Comparison of ENCODE assay signal across 12 cellular contexts in genomic region chr5:74167206-74167929, GRCh38.
DNase-seq lines count a peak whose midpoint lies in the region; ATAC-seq, FAIRE-seq and TF ChIP-seq lines count a peak whose summit lies in the region.
"Had no signal": no experiment of that assay in that cellular context is flagged by ENCODE, and none has a peak within 500 bp of the region (broad histone marks: within the 10 kb centered on the region; RNA-seq: fewer than 3 reads in every experiment).

No MANE protein-coding gene starts in this region.

- H3K27me3 ChIP-seq in GM23248 (replicated peaks; ENCODE audit: insufficient read depth) (no peaks in the 10 kb centered on the region), SK-N-SH (ENCODE audit: insufficient read depth) (no peaks in the 10 kb centered on the region), small intestine (ENCODE audit: control insufficient read depth in 2 of 2, insufficient read depth in 2 of 2, low read length in 2 of 2) (no peaks in the 10 kb centered on the region), right lobe of liver (no peaks in the 10 kb centered on the region)
- H3K27me3 ChIP-seq: heart left ventricle had no signal

- H2AFZ ChIP-seq in GM23248 (no peak overlapping the region), SK-N-SH (ENCODE audit: low read depth) (no peak overlapping the region; the same call in 1 of the 2 replicates)

- H3K27ac ChIP-seq in GM23248 (peak overlapping the region; percentile 33), SK-N-SH (ENCODE audit: low read depth in 2 of 2, low read length in 1 of 2) (peak overlapping the region; percentile 47 to 96; a peak in 3 of 4 replicates), small intestine (ENCODE audit: low read depth in 1 of 2, low read length in 1 of 2) (no peak overlapping the region), right lobe of liver (no peak overlapping the region)
- H3K27ac ChIP-seq: SK-N-MC had no signal

- H4K20me1 ChIP-seq in GM23248 (ENCODE audit: insufficient read depth) = no peaks in the 10 kb centered on the region
- H4K20me1 ChIP-seq in SK-N-SH (ENCODE audit: insufficient read depth) = no peaks in the 10 kb centered on the region

- WGBS in GM23248 (ENCODE audit: low coverage in 1 of 2, low lambda C conversion rate in 2 of 2, missing lambda C conversion rate in 2 of 2), 2 experiments = 66 to 67% methylated on average over 6 of the region's 6 CpGs
- WGBS in SK-N-SH (ENCODE audit: low lambda C conversion rate) = 71% methylated on average over 6 of the region's 6 CpGs
- WGBS in small intestine, 3 donors = 74 to 79% (median 76%) methylated on average over 6 of the region's 6 CpGs
- 83% methylated on average over 6 of the region's 6 CpGs for WGBS in right lobe of liver (ENCODE audit: insufficient coverage, low coverage, low lambda C conversion rate, missing lambda C conversion rate)

- H3K36me3 Mint-ChIP-seq in T-helper 2 cell treated with Interferon-gamma antibody and Interleukin-4, amounts not matched to agents 5 μg/mL and 100 μg/mL, for 36 hours (ENCODE audit: low read depth) = no peaks in the 10 kb centered on the region

- H3K4me3 Mint-ChIP-seq in T-helper 2 cell treated with Interferon-gamma antibody and Interleukin-4, amounts not matched to agents 5 μg/mL and 100 μg/mL, for 36 hours = no peak overlapping the region
- H3K4me3 Mint-ChIP-seq: activated CD8-positive, alpha-beta T cell treated with anti-CD3 and anti-CD28 coated beads, Interleukin-2, amount 10 ng/mL, durations not matched to agents 7 days and 5 days had no signal

- H3K4me1 ChIP-seq in GM23248 (ENCODE audit: insufficient read depth) = peaks cover 20% of the 10 kb centered on the region
- peaks cover 11 to 14% of the 10 kb centered on the region in 2 experiments; a peak in 3 of 4 replicates for H3K4me1 ChIP-seq in SK-N-SH (ENCODE audit: control insufficient read depth in 1 of 2, insufficient read depth in 2 of 2, low read depth in 1 of 2, low read length in 1 of 2)
- peaks cover 0 to 5% of the 10 kb centered on the region in 2 donors for H3K4me1 ChIP-seq in small intestine (ENCODE audit: control insufficient read depth in 2 of 2, insufficient read depth in 1 of 2, low read depth in 1 of 2, low read length in 1 of 2)
- no peaks in the 10 kb centered on the region for H3K4me1 ChIP-seq in right lobe of liver

- no peak overlapping the region for H3K27ac Mint-ChIP-seq in T-helper 2 cell treated with Interferon-gamma antibody and Interleukin-4, amounts not matched to agents 5 μg/mL and 100 μg/mL, for 36 hours
- H3K27ac Mint-ChIP-seq: activated CD8-positive, alpha-beta T cell treated with anti-CD3 and anti-CD28 coated beads, Interleukin-2, amount 10 ng/mL, durations not matched to agents 7 days and 5 days had no signal

- TF ChIP-seq CTCF in SK-N-SH (IDR thresholded peaks at IDR 0.05) (no peak), fibroblast of pulmonary artery (IDR thresholded peaks at IDR 0.05; ENCODE audit: low read length, missing control alignments) (no peak), right lobe of liver (IDR thresholded peaks at IDR 0.05) (no peak)

- TF ChIP-seq RAD21 in SK-N-SH (IDR thresholded peaks at IDR 0.05; ENCODE audit: low read length) = no peak

- H3K4me1 Mint-ChIP-seq in T-helper 2 cell treated with Interferon-gamma antibody and Interleukin-4, amounts not matched to agents 5 μg/mL and 100 μg/mL, for 36 hours (ENCODE audit: low read depth) = no peaks in the 10 kb centered on the region

- CTCF ChIA-PET in SK-N-SH (lab: Yijun Ruan, JAX) = no interaction called here

- H3K36me3 ChIP-seq in GM23248 (ENCODE audit: low read depth) (no peaks in the 10 kb centered on the region), SK-N-SH (replicated peaks in 1 of 2; ENCODE audit: control insufficient read depth in 1 of 2, insufficient read depth in 2 of 2, low read length in 1 of 2) (no peaks in the 10 kb centered on the region), small intestine (ENCODE audit: control insufficient read depth in 2 of 2, insufficient read depth in 2 of 2, low read length in 2 of 2) (no peaks in the 10 kb centered on the region), right lobe of liver (no peaks in the 10 kb centered on the region)
- H3K36me3 ChIP-seq: heart left ventricle had no signal

- H3K4me3 ChIP-seq in GM23248 (no peak overlapping the region), SK-N-SH (ENCODE audit: low read depth in 2 of 2, low read length in 1 of 2) (0 out of 4 replicates have a peak overlapping the region, but pooled peaks of 1 of the 2 experiments have one; percentile 5), fibroblast of pulmonary artery (replicated peaks; ENCODE audit: low read depth, low read length) (no peak overlapping the region), small intestine (ENCODE audit: low read depth in 1 of 2, low read length in 2 of 2) (no peak overlapping the region), right lobe of liver (no peak overlapping the region)
- H3K4me3 ChIP-seq: heart left ventricle, SK-N-MC had no signal

- H3K9me3 ChIP-seq in GM23248 (ENCODE audit: low read depth) (no peaks in the 10 kb centered on the region), SK-N-SH (no peaks in the 10 kb centered on the region), small intestine (ENCODE audit: control insufficient read depth, low read depth) (no peaks in the 10 kb centered on the region), right lobe of liver (no peaks in the 10 kb centered on the region)
- H3K9me3 ChIP-seq: heart left ventricle had no signal

- TF ChIP-seq EP300 in SK-N-SH (IDR thresholded peaks at IDR 0.05; ENCODE audit: borderline replicate concordance in 1 of 2, low read depth in 1 of 2, low read length in 1 of 2) = peak in 1 of 2 experiments; percentile 87; a peak in 2 of 4 replicates

- ATAC-seq in GM18907 (IDR thresholded peaks at IDR 0.05; ENCODE audit: unreplicated experiment) = no peak
- ATAC-seq in right lobe of liver = no peak
- ATAC-seq: activated CD8-positive, alpha-beta T cell treated with anti-CD3 and anti-CD28 coated beads, Interleukin-2, amount 10 ng/mL, durations not matched to agents 7 days and 5 days had no signal

- H3K4me2 ChIP-seq in GM23248 (ENCODE audit: unreplicated experiment) = peak overlapping the region; percentile 44
- H3K4me2 ChIP-seq in SK-N-SH = peak overlapping the region; percentile 42; the same call in 1 of the 2 replicates

- FAIRE-seq in small intestine (lab: Jason Lieb, UNC) = no peak

- no peak for TF ChIP-seq POLR2A in right lobe of liver (IDR thresholded peaks at IDR 0.05)

- H3K9me2 ChIP-seq in GM23248 (ENCODE audit: insufficient read depth) (no peaks in the 10 kb centered on the region), SK-N-SH (no peaks in the 10 kb centered on the region)

- H3K9ac ChIP-seq in GM23248 = no peak overlapping the region
- peak overlapping the region; percentile 19; the same call in 1 of the 2 replicates for H3K9ac ChIP-seq in SK-N-SH

- peaks cover 16% of the 10 kb centered on the region for H3K27me3 Mint-ChIP-seq in T-helper 2 cell treated with Interferon-gamma antibody and Interleukin-4, amounts not matched to agents 5 μg/mL and 100 μg/mL, for 36 hours (ENCODE audit: low read depth)

- DNase-seq in GM23248 (peak; percentile 92), SK-N-SH (no peak), fibroblast of pulmonary artery (ENCODE audit: low read depth) (peak; percentile 88), small intestine (peak; percentile 35), right lobe of liver (no peak), cerebellar cortex (ENCODE audit: low spot score) (no peak)
- no peak for DNase-seq in T-helper 2 cell treated with Interferon-gamma antibody and Interleukin-4, amounts not matched to agents 5 μg/mL and 100 μg/mL, for 36 hours (ENCODE audit: low spot score)
- DNase-seq: activated CD8-positive, alpha-beta T cell treated with anti-CD3 and anti-CD28 coated beads, Interleukin-2, amount 10 ng/mL, durations not matched to agents 7 days and 5 days; heart left ventricle; NCI-H2107 had no signal

- H3K79me2 ChIP-seq in GM23248 (ENCODE audit: insufficient read depth) (no peaks in the 10 kb centered on the region), SK-N-SH (ENCODE audit: insufficient read depth) (no peaks in the 10 kb centered on the region)

- H3K9me3 Mint-ChIP-seq in T-helper 2 cell treated with Interferon-gamma antibody and Interleukin-4, amounts not matched to agents 5 μg/mL and 100 μg/mL, for 36 hours = no peaks in the 10 kb centered on the region

- POLR2A ChIA-PET in SK-N-SH (lab: Yijun Ruan, JAX) = no interaction called here

- H3F3A ChIP-seq in GM23248 (ENCODE audit: insufficient read depth) (peaks cover 15% of the 10 kb centered on the region), SK-N-SH (replicated peaks; ENCODE audit: insufficient read depth) (peaks cover 14% of the 10 kb centered on the region)

- in situ Hi-C loops in GM23248 (cut with MboI) = no loop called here

- intact Hi-C loops in right lobe of liver (cut with DNase I) = no loop called here

TF ChIP-seq in SK-N-SH, 30 proteins besides CTCF, POLR2A, EP300 and RAD21 (continues in another document):
- TF ChIP-seq FOSL2 (IDR thresholded peaks at IDR 0.05; ENCODE audit: borderline replicate concordance, low read depth) (peak; percentile 86), JUND (IDR thresholded peaks at IDR 0.05) (peak; percentile 78), MAX (IDR thresholded peaks at IDR 0.05; ENCODE audit: low read depth) (0 out of 2 replicates have a peak, but pooled peaks have one; percentile 21), NFIC (IDR thresholded peaks at IDR 0.05; ENCODE audit: borderline replicate concordance) (peak; percentile 49; the same call in 1 of the 2 replicates), USF1 (IDR thresholded peaks at IDR 0.05; ENCODE audit: borderline replicate concordance, low read depth) (no peak), RFX5 (IDR thresholded peaks at IDR 0.05; ENCODE audit: low read length) (no peak), SMC3 (IDR thresholded peaks at IDR 0.05; ENCODE audit: low read depth, low read length) (no peak), POLR2AphosphoS5 (IDR thresholded peaks at IDR 0.05; ENCODE audit: low read depth, low read length) (peak; percentile 30; the same call in 1 of the 2 replicates), MEF2A (IDR thresholded peaks at IDR 0.05; ENCODE audit: borderline replicate concordance, low read depth) (0 out of 2 replicates have a peak, but pooled peaks have one; percentile 61)

Comparison
In these comparisons a context has a peak if more than half of its experiments do, and no peak if none do; other contexts are left out.
1. DNase-seq: peak in GM23248 (single experiment), fibroblast of pulmonary artery (single experiment) and small intestine (single experiment); none in SK-N-SH (single experiment), T-helper 2 cell treated with Interferon-gamma antibody and Interleukin-4, amounts not matched to agents 5 μg/mL and 100 μg/mL, for 36 hours (single experiment), right lobe of liver (0 of 3) and cerebellar cortex (single experiment).
2. H3K27ac ChIP-seq: peak in GM23248 (single experiment) and SK-N-SH (2 of 2); none in small intestine (0 of 2) and right lobe of liver (0 of 3).